In genomic region chr9:136485049-136485647, GRCh38 we compare ENCODE assay signal across 8 cellular contexts. TPM values are rescaled to one million over a fixed set of nuclear protein-coding genes. Genes with fewer than 3 reads are reported as not detected.
DNase-seq lines count a peak whose midpoint lies in the region; ATAC-seq and TF ChIP-seq lines count a peak whose summit lies in the region.

No MANE protein-coding gene starts in this region.

- no peak overlapping the region for H3K4me3 ChIP-seq in Karpas-422 (ENCODE audit: low read length)
- H3K4me3 ChIP-seq in fibroblast of villous mesenchyme (ENCODE audit: low read depth, low read length), result no peak overlapping the region
- no peak overlapping the region for H3K4me3 ChIP-seq in suprapubic skin

- peaks cover 26% of the 10 kb centered on the region; the same call in 1 of the 2 replicates for H4K20me1 ChIP-seq in Karpas-422 (ENCODE audit: insufficient read depth, low read depth, low read length)

- peak overlapping the region; percentile 49 for H3K4me3 Mint-ChIP-seq in activated T-helper 2 cell treated with anti-CD3 and anti-CD28 coated beads, Interferon-gamma antibody, Interleukin-2, Interleukin-4, amounts not matched to agents 10 μg/mL and 5 μg/mL and 100 μg/mL, durations not matched to agents 14 hours and 24 hours and 36 hours (ENCODE audit: low read depth)

- peak overlapping the region; percentile 89; the same call in 1 of the 2 replicates for H3K9ac ChIP-seq in Karpas-422 (ENCODE audit: low read length)

- no peak overlapping the region for H2AFZ ChIP-seq in Karpas-422 (ENCODE audit: low read length)

- peaks cover 26% of the 10 kb centered on the region for H3K79me2 ChIP-seq in Karpas-422 (ENCODE audit: low read length)

- H3K27ac Mint-ChIP-seq in activated T-helper 2 cell treated with anti-CD3 and anti-CD28 coated beads, Interferon-gamma antibody, Interleukin-2, Interleukin-4, amounts not matched to agents 10 μg/mL and 5 μg/mL and 100 μg/mL, durations not matched to agents 14 hours and 24 hours and 36 hours, result peak overlapping the region; percentile 12

- H3K4me2 ChIP-seq in Karpas-422 (ENCODE audit: low read depth, low read length, poor library complexity, severe bottlenecking), result no peak overlapping the region

- H3K27me3 ChIP-seq in Karpas-422 (ENCODE audit: low read length) (no peaks in the 10 kb centered on the region), suprapubic skin (no peaks in the 10 kb centered on the region)

- H3K9me3 ChIP-seq in Karpas-422 (ENCODE audit: low read length), result no peaks in the 10 kb centered on the region
- no peaks in the 10 kb centered on the region for H3K9me3 ChIP-seq in suprapubic skin

- no peaks in the 10 kb centered on the region for H3K9me2 ChIP-seq in Karpas-422 (replicated peaks; ENCODE audit: insufficient read depth, low read length)

- H3K9me3 Mint-ChIP-seq in activated T-helper 2 cell treated with anti-CD3 and anti-CD28 coated beads, Interferon-gamma antibody, Interleukin-2, Interleukin-4, amounts not matched to agents 10 μg/mL and 5 μg/mL and 100 μg/mL, durations not matched to agents 14 hours and 24 hours and 36 hours, result no peaks in the 10 kb centered on the region

- DNase-seq in DMS153 (lab: John Stamatoyannopoulos, UW) (peak; percentile 42), Karpas-422 (peak; percentile 92), RPMI8226 (peak; percentile 87), fibroblast of villous mesenchyme (ENCODE audit: low read depth) (peak; percentile 78), occipital lobe (lab: John Stamatoyannopoulos, UW) (peak; percentile 68), suprapubic skin (ENCODE audit: low spot score in 2 of 2) (peak; percentile 89 to 93)
- DNase-seq in activated T-helper 2 cell treated with anti-CD3 and anti-CD28 coated beads, Interferon-gamma antibody, Interleukin-2, Interleukin-4, amounts not matched to agents 10 μg/mL and 5 μg/mL and 100 μg/mL, durations not matched to agents 14 hours and 24 hours and 36 hours (ENCODE audit: low spot score), result peak; percentile 74

- TF ChIP-seq POLR2A in suprapubic skin (IDR thresholded peaks at IDR 0.05), result no peak

- H3K27me3 Mint-ChIP-seq in activated T-helper 2 cell treated with anti-CD3 and anti-CD28 coated beads, Interferon-gamma antibody, Interleukin-2, Interleukin-4, amounts not matched to agents 10 μg/mL and 5 μg/mL and 100 μg/mL, durations not matched to agents 14 hours and 24 hours and 36 hours (ENCODE audit: low read depth), result no peaks in the 10 kb centered on the region

- peaks cover 4% of the 10 kb centered on the region for H3K36me3 Mint-ChIP-seq in activated T-helper 2 cell treated with anti-CD3 and anti-CD28 coated beads, Interferon-gamma antibody, Interleukin-2, Interleukin-4, amounts not matched to agents 10 μg/mL and 5 μg/mL and 100 μg/mL, durations not matched to agents 14 hours and 24 hours and 36 hours (ENCODE audit: low read depth)

- 28% methylated on average over 12 of the region's 13 CpGs for WGBS in suprapubic skin

- H3K4me1 Mint-ChIP-seq in activated T-helper 2 cell treated with anti-CD3 and anti-CD28 coated beads, Interferon-gamma antibody, Interleukin-2, Interleukin-4, amounts not matched to agents 10 μg/mL and 5 μg/mL and 100 μg/mL, durations not matched to agents 14 hours and 24 hours and 36 hours (ENCODE audit: low read depth), result peaks cover 14% of the 10 kb centered on the region

- H3K27ac ChIP-seq in Karpas-422 (ENCODE audit: low read length) (no peak overlapping the region), suprapubic skin (no peak overlapping the region)

- no peak for TF ChIP-seq EP300 in suprapubic skin (IDR thresholded peaks at IDR 0.05)

- H3K36me3 ChIP-seq in Karpas-422 (ENCODE audit: insufficient read depth, low read length) (no peaks in the 10 kb centered on the region), suprapubic skin (no peaks in the 10 kb centered on the region)

- intact Hi-C loops in activated T-helper 2 cell treated with anti-CD3 and anti-CD28 coated beads, Interferon-gamma antibody, Interleukin-2, Interleukin-4, amounts not matched to agents 10 μg/mL and 5 μg/mL and 100 μg/mL, durations not matched to agents 14 hours and 24 hours and 36 hours (cut with micrococcal nuclease), result loop anchor here (1.0 to 10.0 kb wide), 2 partner anchors 159 to 240 kb away; partner anchors contain the start of gene QSOX2

- peak; percentile 85 for TF ChIP-seq CTCF in fibroblast of villous mesenchyme (IDR thresholded peaks at IDR 0.05; ENCODE audit: insufficient read depth, low read depth, low read length)
- TF ChIP-seq CTCF in suprapubic skin (IDR thresholded peaks at IDR 0.05), result peak; percentile 87 to 92

- no peak for ATAC-seq in GM19397 (IDR thresholded peaks at IDR 0.05; ENCODE audit: unreplicated experiment)

- H3K4me1 ChIP-seq in Karpas-422 (ENCODE audit: low read length), result peaks cover 23% of the 10 kb centered on the region
- peaks cover 32% of the 10 kb centered on the region for H3K4me1 ChIP-seq in suprapubic skin

RNA-seq across cellular contexts. Expression of gene SEC16A, which starts 2.3 kb away (rescaled TPM):
- 21.5 and 26.6 TPM in 2 replicates for total RNA-seq in Karpas-422 (2014; rRNA removed; shearing (Covaris generic); ENCODE audit: low replicate concordance)
- 74.5 and 77.5 TPM in 2 replicates for total RNA-seq in activated T-helper 2 cell treated with anti-CD3 and anti-CD28 coated beads, Interferon-gamma antibody, Interleukin-2, Interleukin-4, amounts not matched to agents 10 μg/mL and 5 μg/mL and 100 μg/mL, durations not matched to agents 14 hours and 24 hours and 36 hours
- total RNA-seq in fibroblast of villous mesenchyme (40.3 and 43.2 TPM in 2 replicates), occipital lobe (10.6 TPM), suprapubic skin (10 to 100 TPM; 58.0 to 89.3 (median 75.0) TPM)

RNA-seq across cellular contexts. Expression of gene INPP5E, which starts 45.5 kb away (rescaled TPM):
- total RNA-seq in Karpas-422 (2014; rRNA removed; shearing (Covaris generic); ENCODE audit: low replicate concordance), result 8.0 and 10.4 TPM in 2 replicates
- 20.8 and 21.8 TPM in 2 replicates for total RNA-seq in activated T-helper 2 cell treated with anti-CD3 and anti-CD28 coated beads, Interferon-gamma antibody, Interleukin-2, Interleukin-4, amounts not matched to agents 10 μg/mL and 5 μg/mL and 100 μg/mL, durations not matched to agents 14 hours and 24 hours and 36 hours
- total RNA-seq in fibroblast of villous mesenchyme (8.2 and 9.3 TPM in 2 replicates), occipital lobe (11.5 TPM), suprapubic skin (10 to 100 TPM in 3 of 4 donors, 1 to 10 TPM in 1; 9.8 to 20.3 (median 12.9) TPM)

Comparison
In these comparisons a context has a peak if more than half of its experiments do, and no peak if none do; other contexts are left out.
1. DNase-seq: peak in every context shown above with its lines; median percentile 92 in Karpas-422; 91 in suprapubic skin; 87 in RPMI8226; 78 in fibroblast of villous mesenchyme; 74 in activated T-helper 2 cell treated with anti-CD3 and anti-CD28 coated beads, Interferon-gamma antibody, Interleukin-2, Interleukin-4, amounts not matched to agents 10 μg/mL and 5 μg/mL and 100 μg/mL, durations not matched to agents 14 hours and 24 hours and 36 hours; 68 in occipital lobe; 42 in DMS153.